11 cellular contexts compared by ENCODE assay signal in genomic region chr1:200090252-200091159, GRCh38.
A peak's percentile ranks its signal among the peaks of the same experiment; 100 is the strongest.
DNase-seq lines count a peak whose midpoint lies in the region; ATAC-seq and TF ChIP-seq lines count a peak whose summit lies in the region.
"Had no signal": no experiment of that assay in that cellular context is flagged by ENCODE, and none has a peak within 500 bp of the region (broad histone marks: within the 10 kb centered on the region; RNA-seq: fewer than 3 reads in every experiment).

No MANE protein-coding gene starts in this region.

- H3K36me3 ChIP-seq in PC-9 (ENCODE audit: low read depth): no peaks in the 10 kb centered on the region
- H3K36me3 ChIP-seq: esophagus muscularis mucosa had no signal

- CTCF ChIA-PET in PC-9 (lab: Charles Lee): no interaction called here

- no peak overlapping the region for H3K27ac ChIP-seq in PC-9
- H3K27ac ChIP-seq: esophagus muscularis mucosa had no signal

- H4K20me1 ChIP-seq in PC-9 (ENCODE audit: insufficient read depth): no peaks in the 10 kb centered on the region

- no peaks in the 10 kb centered on the region for H3K9me2 ChIP-seq in PC-9 (ENCODE audit: insufficient read depth)

- H3K79me2 ChIP-seq in PC-9 (ENCODE audit: low read depth): no peaks in the 10 kb centered on the region

- H3K4me3 ChIP-seq in AG09309 (ENCODE audit: control insufficient read depth, low read depth, low read length): no peak overlapping the region
- no peak overlapping the region for H3K4me3 ChIP-seq in PC-9
- H3K4me3 ChIP-seq: esophagus muscularis mucosa had no signal

- H3K27me3 ChIP-seq in PC-9 (ENCODE audit: insufficient read depth, low read depth): no peaks in the 10 kb centered on the region
- H3K27me3 ChIP-seq: esophagus muscularis mucosa had no signal

- no peaks in the 10 kb centered on the region for H3K9me3 ChIP-seq in PC-9 (ENCODE audit: insufficient read depth, low read depth)
- H3K9me3 ChIP-seq: esophagus muscularis mucosa had no signal

- H3K4me1 ChIP-seq in PC-9 (replicated peaks; ENCODE audit: insufficient read depth): no peaks in the 10 kb centered on the region
- H3K4me1 ChIP-seq: esophagus muscularis mucosa had no signal

- POLR2A ChIA-PET in PC-9 (lab: Charles Lee; ENCODE audit: unreplicated experiment): no interaction called here

- H2AFZ ChIP-seq in PC-9: no peak overlapping the region

- no TSS peak for BruUV-seq in PC-9 (replicated peaks; lab: Mats Ljungman, UMichigan)

- no peaks in the 10 kb centered on the region for H3F3A ChIP-seq in PC-9 (ENCODE audit: insufficient read depth, low read depth)

- intact Hi-C loops in PC-9 (cut with micrococcal nuclease; ENCODE audit: unreplicated experiment): no loop called here

- DNase-seq in AG09309 (ENCODE audit: low read depth) (no peak), PC-9 (no peak), glomerular endothelial cell (ENCODE audit: extremely low read depth, low read depth, low spot score) (peak; percentile 51), nucleus accumbens (lab: John Stamatoyannopoulos, UW) (no peak), GF-D8 (lab: John Stamatoyannopoulos, UW) (no peak)
- no peak for DNase-seq in activated T-cell treated with anti-CD3 and anti-CD28 coated beads, Interleukin-2, amount 50 U/mL, for 1 hour
- DNase-seq: activated naive CD4-positive, alpha-beta T cell; NCI-H345 had no signal

- no peak overlapping the region for H3K4me2 ChIP-seq in PC-9

- no peak for ATAC-seq in HG03354 (IDR thresholded peaks at IDR 0.05; ENCODE audit: poor library complexity, severe bottlenecking, unreplicated experiment)

- TF ChIP-seq CTCF in AG09309 (IDR thresholded peaks at IDR 0.05; ENCODE audit: control insufficient read depth, insufficient read depth, low read depth, low read length, missing control alignments) (peak; percentile 16), GM12873 (IDR thresholded peaks at IDR 0.05; ENCODE audit: insufficient read depth, low read depth, low read length, missing control alignments) (peak; percentile 45), PC-9 (conservative IDR thresholded peaks at IDR 0.05) (peak; percentile 24; the same call in 1 of the 2 replicates)
